ENCODE assay signal across 1 cellular context in the genomic region with DNA sequence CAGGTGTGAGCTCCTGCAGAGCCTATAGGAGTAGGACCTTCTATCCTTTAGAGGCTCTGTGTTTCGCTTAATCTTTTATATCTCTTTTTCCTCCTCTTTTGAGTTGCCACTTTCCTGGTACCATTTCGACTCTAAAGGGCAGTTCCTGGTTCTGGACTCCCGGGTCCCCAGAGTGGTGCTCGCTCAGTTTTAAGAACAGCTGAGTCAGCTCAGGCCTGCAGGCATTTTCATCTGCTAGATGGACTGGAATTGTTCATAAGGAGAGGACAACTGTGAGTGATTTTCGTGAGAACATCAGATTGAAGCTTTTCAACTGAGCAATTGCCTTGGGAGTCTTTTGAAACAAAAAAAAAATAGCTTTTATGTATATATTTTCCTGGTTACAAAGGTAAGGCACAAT.
TF ChIP-seq lines count a peak whose summit lies in the region.

No MANE protein-coding gene starts in this region.

TF ChIP-seq in K562, 482 proteins besides CTCF, POLR2A, EP300 and RAD21 (continued from another document):
- TF ChIP-seq ZBTB33 (CRISPR knock-in tag; IDR thresholded peaks at IDR 0.05): no peak
